In genomic region chr5:150085950-150086715, GRCh38 we compare ENCODE assay signal across 13 cellular contexts. TPM values are rescaled to one million over a fixed set of nuclear protein-coding genes. Genes with fewer than 3 reads are reported as not detected.
DNase-seq lines count a peak whose midpoint lies in the region; ATAC-seq, FAIRE-seq and TF ChIP-seq lines count a peak whose summit lies in the region.
"Had no signal": no experiment of that assay in that cellular context is flagged by ENCODE, and none has a peak within 500 bp of the region (broad histone marks: within the 10 kb centered on the region; RNA-seq: fewer than 3 reads in every experiment).

TSS of gene CSF1R (minus strand) at chr5:150086554. CDS start at chr5:150086427, 127 bp downstream.

- ATAC-seq in sciatic nerve (peak; percentile 36), body of pancreas (no peak), GM19452 (IDR thresholded peaks at IDR 0.05; ENCODE audit: unreplicated experiment) (no peak)
- ATAC-seq: activated CD4-positive, CD25-positive, alpha-beta regulatory T cell treated with anti-CD3 and anti-CD28 coated beads, Interleukin-2, amount 50 U/mL, for 24 hours; activated naive CD4-positive, alpha-beta T cell treated with anti-CD3 and anti-CD28 coated beads, Interleukin-2, amount 50 U/mL, for 72 hours had no signal

- FAIRE-seq in GM12891 (lab: Jason Lieb, UNC), result no peak

- no peak for TF ChIP-seq CTCF in left ventricle myocardium inferior (IDR thresholded peaks at IDR 0.05; ENCODE audit: borderline replicate concordance)
- TF ChIP-seq CTCF in body of pancreas (IDR thresholded peaks at IDR 0.05), result no peak

- TF ChIP-seq POLR2A in body of pancreas (IDR thresholded peaks at IDR 0.05) (peak in 1 of 3 donors; percentile 52), GM12891 (IDR thresholded peaks at IDR 0.05; ENCODE audit: low read depth, low read length) (no peak)

- H3K4me3 ChIP-seq in BLaER1 (no peak within 1 kb of the TSS), left ventricle myocardium inferior (peak within 1 kb of the TSS; percentile 44), body of pancreas (no peak within 1 kb of the TSS)

- peak within 1 kb of the TSS; percentile 24; the same call in 1 of the 2 replicates for H3K27ac ChIP-seq in BLaER1
- H3K27ac ChIP-seq in left ventricle myocardium inferior (replicated peaks), result peak within 1 kb of the TSS; percentile 52
- no peak within 1 kb of the TSS for H3K27ac ChIP-seq in body of pancreas

- DNase-seq in OCI-M1 (lab: John Stamatoyannopoulos, UW), result peak; percentile 9
- no peak for DNase-seq in left ventricle myocardium inferior
- DNase-seq in sciatic nerve (ENCODE audit: low spot score), result no peak
- DNase-seq in body of pancreas, result no peak
- no peak for DNase-seq in GM12891 (ENCODE audit: insufficient read length, low spot score)
- no peak for DNase-seq in cortex of kidney (lab: John Stamatoyannopoulos, UW)
- DNase-seq: NCI-H2029 treated with DMSO at 0.1 percent for 48 hours, nucleus accumbens had no signal

- H3K4me1 ChIP-seq in BLaER1 (peaks cover 64% of the 10 kb centered on the region), left ventricle myocardium inferior (no peaks in the 10 kb centered on the region), body of pancreas (no peaks in the 10 kb centered on the region)

- no peak within 1 kb of the TSS for H3K4me2 ChIP-seq in BLaER1

- H3K9me3 ChIP-seq in BLaER1 (no peaks in the 10 kb centered on the region), left ventricle myocardium inferior (replicated peaks) (no peaks in the 10 kb centered on the region), body of pancreas (no peaks in the 10 kb centered on the region)

- no peaks in the 10 kb centered on the region for H4K20me1 ChIP-seq in BLaER1

- H3K36me3 ChIP-seq in BLaER1 (no peaks in the 10 kb centered on the region), left ventricle myocardium inferior (no peaks in the 10 kb centered on the region), body of pancreas (replicated peaks in 1 of 2; ENCODE audit: insufficient read depth in 1 of 2, low read depth in 2 of 2) (no peaks in the 10 kb centered on the region)

- H3K9ac ChIP-seq in BLaER1, result no peak within 1 kb of the TSS

- no peaks in the 10 kb centered on the region for H3K27me3 ChIP-seq in BLaER1
- peaks cover 34% of the 10 kb centered on the region for H3K27me3 ChIP-seq in left ventricle myocardium inferior (ENCODE audit: low read depth)
- H3K27me3 ChIP-seq in body of pancreas, result no peaks in the 10 kb centered on the region

- WGBS in body of pancreas, 2 donors, result 74 to 77% methylated on average over 9 of the region's 9 CpGs

- intact Hi-C loops in left ventricle myocardium inferior (cut with micrococcal nuclease), result no loop called here
- intact Hi-C loops in sciatic nerve (cut with DNase I), result no loop called here
- intact Hi-C loops in body of pancreas (cut with DNase I), result no loop called here

TF ChIP-seq in GM12891, 5 proteins besides CTCF, POLR2A, EP300 and RAD21:
- TF ChIP-seq SPI1 (IDR thresholded peaks at IDR 0.05; ENCODE audit: low read depth, low read length) (no peak), POLR2AphosphoS5 (IDR thresholded peaks at IDR 0.05; ENCODE audit: low read depth, low read length) (no peak)

RNA-seq across cellular contexts. Expression of gene CSF1R, which starts in this region (rescaled TPM):
- 15.5 TPM for total RNA-seq in left ventricle myocardium inferior
- total RNA-seq in sciatic nerve, result 74.8 TPM
- total RNA-seq in body of pancreas, result 10 to 100 TPM in 1 of 2 donors, 1 to 10 TPM in 1; 5.3 to 13.5 TPM
- 0.63 TPM for polyA plus RNA-seq in GM12891 (2012; ENCODE audit: low read depth, missing spikeins)
- total RNA-seq: HT-29 had no signal

Comparison
In these comparisons a context has a peak if more than half of its experiments do, and no peak if none do; other contexts are left out.
1. H3K27ac ChIP-seq: peak in BLaER1 (single experiment) and left ventricle myocardium inferior (single experiment); none in body of pancreas (0 of 4).